In the genomic region with DNA sequence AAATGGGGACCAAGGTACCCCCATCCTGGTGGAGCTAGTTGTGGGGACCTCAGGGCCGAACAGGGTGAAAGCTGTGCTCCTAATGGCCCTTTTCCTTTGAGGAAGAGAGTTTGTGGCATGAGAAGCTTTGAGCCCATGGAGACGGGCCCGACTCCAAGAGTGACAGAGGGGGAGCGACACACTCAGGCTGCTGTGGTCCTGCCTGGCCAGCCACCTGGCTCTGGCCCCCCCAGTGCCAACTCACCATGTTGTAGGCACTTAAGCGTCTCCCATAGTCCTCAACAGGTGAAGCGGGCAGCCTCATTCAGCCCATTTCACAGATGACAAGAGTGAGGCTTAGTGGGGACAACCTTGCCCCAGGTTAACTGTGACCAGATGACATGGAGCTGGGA, we compare ENCODE assay signal across 9 cellular contexts. TPM values are rescaled to one million over a fixed set of nuclear protein-coding genes. Genes with fewer than 3 reads are reported as not detected.
DNase-seq lines count a peak whose midpoint lies in the region; ATAC-seq and TF ChIP-seq lines count a peak whose summit lies in the region.
"Had no signal": no experiment of that assay in that cellular context is flagged by ENCODE, and none has a peak within 500 bp of the region (broad histone marks: within the 10 kb centered on the region; RNA-seq: fewer than 3 reads in every experiment).

No MANE protein-coding gene starts in this region.

- peak; percentile 30 for DNase-seq in activated naive CD4-positive, alpha-beta T cell treated with anti-CD3 and anti-CD28 coated beads for 36 hours
- DNase-seq in activated naive CD4-positive, alpha-beta T cell treated with anti-CD3 and anti-CD28 coated beads, Interleukin-2, amount 50 U/mL, for 16 hours: no peak
- no peak for DNase-seq in activated CD4-positive, alpha-beta memory T cell treated with anti-CD3 and anti-CD28 coated beads for 36 hours
- no peak for DNase-seq in stimulated activated naive CD8-positive, alpha-beta T cell treated with anti-CD3 and anti-CD28 coated beads, Interleukin-15, amount 100 ng/mL, for 72 hours
- no peak for DNase-seq in NCI-H2081 (lab: John Stamatoyannopoulos, UW)
- DNase-seq: DMS153 had no signal

- POLR2A ChIA-PET in activated CD4-positive, alpha-beta memory T cell treated with anti-CD3 and anti-CD28 coated beads for 36 hours (lab: Charles Lee): interaction anchor here (2.0 to 5.6 kb wide), 7 partner anchors 16 to 169 kb away, joined by 10 to 87 read pairs (median 20); no protein-coding TSS in a partner anchor

- intact Hi-C loops in activated naive CD4-positive, alpha-beta T cell treated with anti-CD3 and anti-CD28 coated beads for 36 hours (cut with micrococcal nuclease): loop anchor here (2.0 to 10.0 kb wide), 2 partner anchors 781 to 805 kb away; no protein-coding TSS in a partner anchor
- intact Hi-C loops in activated CD4-positive, alpha-beta memory T cell treated with anti-CD3 and anti-CD28 coated beads for 36 hours (cut with micrococcal nuclease): loop anchor here (2.0 kb wide), 3 partner anchors 17 to 85 kb away; no protein-coding TSS in a partner anchor
- intact Hi-C loops in dendritic cell treated with granulocyte-macrophage colony-stimulating factor and Interleukin-4, amounts not matched to agents 40 ng/mL and 50 ng/mL, for 4 days (cut with micrococcal nuclease): no loop called here

- H3K27me3 Mint-ChIP-seq in activated naive CD4-positive, alpha-beta T cell treated with anti-CD3 and anti-CD28 coated beads for 36 hours (ENCODE audit: low read depth): no peaks in the 10 kb centered on the region
- no peaks in the 10 kb centered on the region for H3K27me3 Mint-ChIP-seq in activated CD4-positive, alpha-beta memory T cell treated with anti-CD3 and anti-CD28 coated beads for 36 hours
- H3K27me3 Mint-ChIP-seq in dendritic cell treated with granulocyte-macrophage colony-stimulating factor and Interleukin-4, amounts not matched to agents 40 ng/mL and 50 ng/mL, for 4 days: peaks cover 2% of the 10 kb centered on the region
- H3K27me3 Mint-ChIP-seq in stimulated activated naive CD8-positive, alpha-beta T cell treated with anti-CD3 and anti-CD28 coated beads, Interleukin-15, amount 100 ng/mL, for 72 hours: no peaks in the 10 kb centered on the region

- peaks cover 60% of the 10 kb centered on the region for H3K36me3 Mint-ChIP-seq in activated naive CD4-positive, alpha-beta T cell treated with anti-CD3 and anti-CD28 coated beads for 36 hours (ENCODE audit: low read depth)
- H3K36me3 Mint-ChIP-seq in activated CD4-positive, alpha-beta memory T cell treated with anti-CD3 and anti-CD28 coated beads for 36 hours: peaks cover 54% of the 10 kb centered on the region
- H3K36me3 Mint-ChIP-seq in dendritic cell treated with granulocyte-macrophage colony-stimulating factor and Interleukin-4, amounts not matched to agents 40 ng/mL and 50 ng/mL, for 4 days (ENCODE audit: low read depth): peaks cover 55% of the 10 kb centered on the region

- peak overlapping the region; percentile 100 for H3K27ac Mint-ChIP-seq in activated naive CD4-positive, alpha-beta T cell treated with anti-CD3 and anti-CD28 coated beads for 36 hours
- peak overlapping the region; percentile 96 for H3K27ac Mint-ChIP-seq in activated CD4-positive, alpha-beta memory T cell treated with anti-CD3 and anti-CD28 coated beads for 36 hours
- H3K27ac Mint-ChIP-seq in dendritic cell treated with granulocyte-macrophage colony-stimulating factor and Interleukin-4, amounts not matched to agents 40 ng/mL and 50 ng/mL, for 4 days: peak overlapping the region; percentile 89
- peak overlapping the region; percentile 96 to 99 for H3K27ac Mint-ChIP-seq in stimulated activated naive CD8-positive, alpha-beta T cell treated with anti-CD3 and anti-CD28 coated beads, Interleukin-15, amount 100 ng/mL, for 72 hours

- peak overlapping the region; percentile 98 for H3K4me3 Mint-ChIP-seq in activated naive CD4-positive, alpha-beta T cell treated with anti-CD3 and anti-CD28 coated beads for 36 hours
- peak overlapping the region; percentile 100 for H3K4me3 Mint-ChIP-seq in activated CD4-positive, alpha-beta memory T cell treated with anti-CD3 and anti-CD28 coated beads for 36 hours
- H3K4me3 Mint-ChIP-seq in dendritic cell treated with granulocyte-macrophage colony-stimulating factor and Interleukin-4, amounts not matched to agents 40 ng/mL and 50 ng/mL, for 4 days: peak overlapping the region; percentile 93
- peak overlapping the region; percentile 96 to 99 for H3K4me3 Mint-ChIP-seq in stimulated activated naive CD8-positive, alpha-beta T cell treated with anti-CD3 and anti-CD28 coated beads, Interleukin-15, amount 100 ng/mL, for 72 hours

- ATAC-seq in stimulated activated naive CD8-positive, alpha-beta T cell treated with anti-CD3 and anti-CD28 coated beads, Interleukin-15, amount 100 ng/mL, for 72 hours: no peak
- no peak for ATAC-seq in SK-N-SH treated with all-trans-retinoic acid at 6 μM for 48 hours
- ATAC-seq in HG03196 (IDR thresholded peaks at IDR 0.05; ENCODE audit: unreplicated experiment): no peak

- H3K4me1 Mint-ChIP-seq in activated naive CD4-positive, alpha-beta T cell treated with anti-CD3 and anti-CD28 coated beads for 36 hours (ENCODE audit: low read depth): peaks cover 56% of the 10 kb centered on the region
- H3K4me1 Mint-ChIP-seq in activated CD4-positive, alpha-beta memory T cell treated with anti-CD3 and anti-CD28 coated beads for 36 hours (ENCODE audit: low read depth): peaks cover 58% of the 10 kb centered on the region
- H3K4me1 Mint-ChIP-seq in dendritic cell treated with granulocyte-macrophage colony-stimulating factor and Interleukin-4, amounts not matched to agents 40 ng/mL and 50 ng/mL, for 4 days (ENCODE audit: low read depth): peaks cover 98% of the 10 kb centered on the region
- H3K4me1 Mint-ChIP-seq in stimulated activated naive CD8-positive, alpha-beta T cell treated with anti-CD3 and anti-CD28 coated beads, Interleukin-15, amount 100 ng/mL, for 72 hours: peaks cover 68% of the 10 kb centered on the region

- CTCF ChIA-PET in activated naive CD4-positive, alpha-beta T cell treated with anti-CD3 and anti-CD28 coated beads for 36 hours (lab: Charles Lee): interaction anchor here (0.6 to 2.7 kb wide), 8 partner anchors 26 to 250 kb away, joined by 3 to 20 read pairs (median 5); no protein-coding TSS in a partner anchor
- CTCF ChIA-PET in activated CD4-positive, alpha-beta memory T cell treated with anti-CD3 and anti-CD28 coated beads for 36 hours (lab: Charles Lee): interaction anchor here (1.0 to 8.5 kb wide), 8 partner anchors 13 to 234 kb away, joined by 3 to 75 read pairs (median 8); no protein-coding TSS in a partner anchor

- no peaks in the 10 kb centered on the region for H3K9me3 Mint-ChIP-seq in activated naive CD4-positive, alpha-beta T cell treated with anti-CD3 and anti-CD28 coated beads for 36 hours
- H3K9me3 Mint-ChIP-seq in activated CD4-positive, alpha-beta memory T cell treated with anti-CD3 and anti-CD28 coated beads for 36 hours: no peaks in the 10 kb centered on the region
- no peaks in the 10 kb centered on the region for H3K9me3 Mint-ChIP-seq in dendritic cell treated with granulocyte-macrophage colony-stimulating factor and Interleukin-4, amounts not matched to agents 40 ng/mL and 50 ng/mL, for 4 days
- no peaks in the 10 kb centered on the region for H3K9me3 Mint-ChIP-seq in stimulated activated naive CD8-positive, alpha-beta T cell treated with anti-CD3 and anti-CD28 coated beads, Interleukin-15, amount 100 ng/mL, for 72 hours

TF ChIP-seq in SK-N-SH treated with all-trans-retinoic acid at 6 μM for 48 hours, 23 proteins besides CTCF, POLR2A, EP300 and RAD21 (continues in another document):
- TF ChIP-seq ZC3H10 (CRISPR knock-in tag; IDR thresholded peaks at IDR 0.05) (no peak), TSHZ2 (CRISPR knock-in tag; IDR thresholded peaks at IDR 0.05) (no peak), ZNF565 (CRISPR knock-in tag; conservative IDR thresholded peaks at IDR 0.05; ENCODE audit: low read depth) (no peak), BACH2 (CRISPR knock-in tag; IDR thresholded peaks at IDR 0.05; ENCODE audit: borderline replicate concordance) (no peak), PPARA (CRISPR knock-in tag; IDR thresholded peaks at IDR 0.05; ENCODE audit: borderline replicate concordance) (no peak), CREB5 (CRISPR knock-in tag; IDR thresholded peaks at IDR 0.05; ENCODE audit: low read depth) (no peak), SNAI2 (CRISPR knock-in tag; IDR thresholded peaks at IDR 0.05) (no peak)

RNA-seq across cellular contexts. Expression of gene IL21R, which starts 1.6 kb away (rescaled TPM):
- 10 to 100 TPM; 93.8 to 99.2 TPM for total RNA-seq in activated naive CD4-positive, alpha-beta T cell treated with anti-CD3 and anti-CD28 coated beads for 36 hours
- total RNA-seq in activated CD4-positive, alpha-beta memory T cell treated with anti-CD3 and anti-CD28 coated beads for 36 hours: 10 to 100 TPM; 55.0 to 55.9 TPM
